In the genomic region with DNA sequence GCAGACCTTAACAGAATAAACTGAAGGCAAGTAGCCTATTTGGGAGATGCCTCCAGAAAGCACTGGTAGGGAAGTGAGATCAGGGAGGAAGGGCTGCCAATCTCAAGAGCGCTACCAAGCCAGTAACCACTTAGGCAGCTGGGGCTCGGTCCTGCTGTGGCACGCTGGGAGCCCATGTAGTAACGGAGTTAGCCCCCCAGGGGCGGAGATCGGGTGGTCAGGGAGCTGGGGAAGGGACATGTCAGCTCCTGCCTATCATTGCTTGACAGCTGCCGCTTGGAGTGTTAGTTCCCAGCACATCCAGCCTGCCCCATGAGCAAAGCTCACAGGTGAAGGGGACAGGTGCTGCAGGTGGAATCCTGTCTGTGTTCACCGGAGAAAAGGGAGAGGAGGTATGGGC, we compare ENCODE assay signal across 1 cellular context.
TF ChIP-seq lines count a peak whose summit lies in the region.

No MANE protein-coding gene starts in this region.

TF ChIP-seq in HepG2, 621 proteins besides CTCF, POLR2A, EP300 and RAD21 (continued from another document):
- TF ChIP-seq, protein P1, sequence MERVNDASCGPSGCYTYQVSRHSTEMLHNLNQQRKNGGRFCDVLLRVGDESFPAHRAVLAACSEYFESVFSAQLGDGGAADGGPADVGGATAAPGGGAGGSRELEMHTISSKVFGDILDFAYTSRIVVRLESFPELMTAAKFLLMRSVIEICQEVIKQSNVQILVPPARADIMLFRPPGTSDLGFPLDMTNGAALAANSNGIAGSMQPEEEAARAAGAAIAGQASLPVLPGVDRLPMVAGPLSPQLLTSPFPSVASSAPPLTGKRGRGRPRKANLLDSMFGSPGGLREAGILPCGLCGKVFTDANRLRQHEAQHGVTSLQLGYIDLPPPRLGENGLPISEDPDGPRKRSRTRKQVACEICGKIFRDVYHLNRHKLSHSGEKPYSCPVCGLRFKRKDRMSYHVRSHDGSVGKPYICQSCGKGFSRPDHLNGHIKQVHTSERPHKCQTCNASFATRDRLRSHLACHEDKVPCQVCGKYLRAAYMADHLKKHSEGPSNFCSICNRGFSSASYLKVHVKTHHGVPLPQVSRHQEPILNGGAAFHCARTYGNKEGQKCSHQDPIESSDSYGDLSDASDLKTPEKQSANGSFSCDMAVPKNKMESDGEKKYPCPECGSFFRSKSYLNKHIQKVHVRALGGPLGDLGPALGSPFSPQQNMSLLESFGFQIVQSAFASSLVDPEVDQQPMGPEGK (CRISPR knock-in tag; IDR thresholded peaks at IDR 0.05), result 0 out of 2 replicates have a peak, but pooled peaks have one; percentile 10
- TF ChIP-seq, protein P2, sequence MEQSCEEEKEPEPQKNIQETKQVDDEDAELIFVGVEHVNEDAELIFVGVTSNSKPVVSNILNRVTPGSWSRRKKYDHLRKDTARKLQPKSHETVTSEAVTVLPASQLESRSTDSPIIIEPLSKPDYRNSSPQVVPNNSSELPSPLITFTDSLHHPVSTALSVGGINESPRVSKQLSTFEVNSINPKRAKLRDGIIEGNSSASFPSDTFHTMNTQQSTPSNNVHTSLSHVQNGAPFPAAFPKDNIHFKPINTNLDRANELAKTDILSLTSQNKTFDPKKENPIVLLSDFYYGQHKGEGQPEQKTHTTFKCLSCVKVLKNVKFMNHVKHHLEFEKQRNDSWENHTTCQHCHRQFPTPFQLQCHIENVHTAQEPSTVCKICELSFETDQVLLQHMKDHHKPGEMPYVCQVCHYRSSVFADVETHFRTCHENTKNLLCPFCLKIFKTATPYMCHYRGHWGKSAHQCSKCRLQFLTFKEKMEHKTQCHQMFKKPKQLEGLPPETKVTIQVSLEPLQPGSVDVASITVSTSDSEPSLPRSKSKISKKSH (CRISPR knock-in tag; IDR thresholded peaks at IDR 0.05; ENCODE audit: borderline replicate concordance), result peak; percentile 36; the same call in 1 of the 2 replicates
- TF ChIP-seq ZXDC (CRISPR knock-in tag; IDR thresholded peaks at IDR 0.05) (peak; percentile 46; the same call in 1 of the 2 replicates), ZNF331 (CRISPR knock-in tag; IDR thresholded peaks at IDR 0.05) (no peak), ZGPAT (CRISPR knock-in tag; IDR thresholded peaks at IDR 0.05) (no peak), ZNF333 (CRISPR knock-in tag; IDR thresholded peaks at IDR 0.05; ENCODE audit: borderline replicate concordance) (no peak), ZNF256 (CRISPR knock-in tag; conservative IDR thresholded peaks at IDR 0.05) (0 out of 2 replicates have a peak, but pooled peaks have one; percentile 41), REL (CRISPR knock-in tag; conservative IDR thresholded peaks at IDR 0.05) (no peak), ZBTB38 (CRISPR knock-in tag; IDR thresholded peaks at IDR 0.05) (no peak), FOXC1 (CRISPR knock-in tag; IDR thresholded peaks at IDR 0.05; ENCODE audit: borderline replicate concordance) (no peak), ZNF772 (CRISPR knock-in tag; IDR thresholded peaks at IDR 0.05) (no peak), ZNF891 (CRISPR knock-in tag; IDR thresholded peaks at IDR 0.05) (0 out of 2 replicates have a peak, but pooled peaks have one; percentile 20)
- TF ChIP-seq, protein P3, sequence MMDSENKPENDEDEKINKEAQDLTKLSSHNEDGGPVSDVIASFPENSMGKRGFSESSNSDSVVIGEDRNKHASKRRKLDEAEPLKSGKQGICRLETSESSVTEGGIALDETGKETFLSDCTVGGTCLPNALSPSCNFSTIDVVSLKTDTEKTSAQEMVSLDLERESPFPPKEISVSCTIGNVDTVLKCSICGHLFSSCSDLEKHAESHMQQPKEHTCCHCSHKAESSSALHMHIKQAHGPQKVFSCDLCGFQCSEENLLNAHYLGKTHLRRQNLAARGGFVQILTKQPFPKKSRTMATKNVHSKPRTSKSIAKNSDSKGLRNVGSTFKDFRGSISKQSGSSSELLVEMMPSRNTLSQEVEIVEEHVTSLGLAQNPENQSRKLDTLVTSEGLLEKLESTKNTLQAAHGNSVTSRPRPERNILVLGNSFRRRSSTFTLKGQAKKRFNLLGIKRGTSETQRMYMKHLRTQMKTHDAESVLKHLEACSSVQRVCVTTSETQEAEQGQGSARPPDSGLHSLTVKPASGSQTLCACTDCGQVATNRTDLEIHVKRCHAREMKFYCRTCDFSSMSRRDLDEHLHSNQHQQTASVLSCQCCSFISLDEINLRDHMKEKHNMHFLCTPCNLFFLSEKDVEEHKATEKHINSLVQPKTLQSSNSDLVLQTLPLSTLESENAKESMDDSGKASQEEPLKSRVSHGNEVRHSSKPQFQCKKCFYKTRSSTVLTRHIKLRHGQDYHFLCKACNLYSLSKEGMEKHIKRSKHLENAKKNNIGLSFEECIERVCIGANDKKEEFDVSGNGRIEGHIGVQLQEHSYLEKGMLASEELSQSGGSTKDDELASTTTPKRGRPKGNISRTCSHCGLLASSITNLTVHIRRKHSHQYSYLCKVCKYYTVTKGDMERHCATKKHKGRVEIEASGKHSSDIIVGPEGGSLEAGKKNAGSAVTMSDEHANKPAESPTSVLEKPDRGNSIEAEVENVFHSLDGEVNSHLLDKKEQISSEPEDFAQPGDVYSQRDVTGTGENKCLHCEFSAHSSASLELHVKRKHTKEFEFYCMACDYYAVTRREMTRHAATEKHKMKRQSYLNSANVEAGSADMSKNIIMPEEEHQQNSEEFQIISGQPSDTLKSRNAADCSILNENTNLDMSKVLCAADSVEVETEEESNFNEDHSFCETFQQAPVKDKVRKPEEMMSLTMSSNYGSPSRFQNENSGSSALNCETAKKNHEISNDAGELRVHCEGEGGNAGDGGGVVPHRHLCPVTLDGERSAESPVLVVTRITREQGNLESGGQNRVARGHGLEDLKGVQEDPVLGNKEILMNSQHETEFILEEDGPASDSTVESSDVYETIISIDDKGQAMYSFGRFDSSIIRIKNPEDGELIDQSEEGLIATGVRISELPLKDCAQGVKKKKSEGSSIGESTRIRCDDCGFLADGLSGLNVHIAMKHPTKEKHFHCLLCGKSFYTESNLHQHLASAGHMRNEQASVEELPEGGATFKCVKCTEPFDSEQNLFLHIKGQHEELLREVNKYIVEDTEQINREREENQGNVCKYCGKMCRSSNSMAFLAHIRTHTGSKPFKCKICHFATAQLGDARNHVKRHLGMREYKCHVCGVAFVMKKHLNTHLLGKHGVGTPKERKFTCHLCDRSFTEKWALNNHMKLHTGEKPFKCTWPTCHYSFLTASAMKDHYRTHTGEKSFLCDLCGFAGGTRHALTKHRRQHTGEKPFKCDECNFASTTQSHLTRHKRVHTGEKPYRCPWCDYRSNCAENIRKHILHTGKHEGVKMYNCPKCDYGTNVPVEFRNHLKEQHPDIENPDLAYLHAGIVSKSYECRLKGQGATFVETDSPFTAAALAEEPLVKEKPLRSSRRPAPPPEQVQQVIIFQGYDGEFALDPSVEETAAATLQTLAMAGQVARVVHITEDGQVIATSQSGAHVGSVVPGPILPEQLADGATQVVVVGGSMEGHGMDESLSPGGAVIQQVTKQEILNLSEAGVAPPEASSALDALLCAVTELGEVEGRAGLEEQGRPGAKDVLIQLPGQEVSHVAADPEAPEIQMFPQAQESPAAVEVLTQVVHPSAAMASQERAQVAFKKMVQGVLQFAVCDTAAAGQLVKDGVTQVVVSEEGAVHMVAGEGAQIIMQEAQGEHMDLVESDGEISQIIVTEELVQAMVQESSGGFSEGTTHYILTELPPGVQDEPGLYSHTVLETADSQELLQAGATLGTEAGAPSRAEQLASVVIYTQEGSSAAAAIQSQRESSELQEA (CRISPR knock-in tag; IDR thresholded peaks at IDR 0.05; ENCODE audit: not compliant biosample characterization), result no peak
